In genomic region chr20:258963-259362, GRCh38 we compare ENCODE assay signal across 1 cellular context.
TF ChIP-seq lines count a peak whose summit lies in the region.

No MANE protein-coding gene starts in this region.

TF ChIP-seq in HepG2, 621 proteins besides CTCF, POLR2A, EP300 and RAD21 (continued from another document):
- TF ChIP-seq ZSCAN29 (CRISPR knock-in tag; conservative IDR thresholded peaks at IDR 0.05): 0 out of 2 replicates have a peak, but pooled peaks have one; percentile 43
- TF ChIP-seq ZBTB39 (CRISPR knock-in tag; IDR thresholded peaks at IDR 0.05): no peak
- no peak for TF ChIP-seq ZNF567 (CRISPR knock-in tag; IDR thresholded peaks at IDR 0.05; ENCODE audit: borderline replicate concordance)
- TF ChIP-seq REPIN1 (CRISPR knock-in tag; IDR thresholded peaks at IDR 0.05; ENCODE audit: borderline replicate concordance, low read depth): no peak
- TF ChIP-seq ARID5B (CRISPR knock-in tag; IDR thresholded peaks at IDR 0.05): peak; percentile 30; the same call in 1 of the 2 replicates
- no peak for TF ChIP-seq CENPBD1 (CRISPR knock-in tag; IDR thresholded peaks at IDR 0.05; ENCODE audit: borderline replicate concordance, low read depth)
- peak; percentile 47 for TF ChIP-seq SAP130 (CRISPR knock-in tag; IDR thresholded peaks at IDR 0.05; ENCODE audit: low read depth)
- no peak for TF ChIP-seq THAP9 (CRISPR knock-in tag; IDR thresholded peaks at IDR 0.05; ENCODE audit: borderline replicate concordance)
- TF ChIP-seq RFX3 (CRISPR knock-in tag; IDR thresholded peaks at IDR 0.05): no peak
- TF ChIP-seq ARHGAP35 (CRISPR knock-in tag; IDR thresholded peaks at IDR 0.05; ENCODE audit: borderline replicate concordance): no peak
- TF ChIP-seq ERF (CRISPR knock-in tag; IDR thresholded peaks at IDR 0.05): peak; percentile 40; the same call in 1 of the 2 replicates
- no peak for TF ChIP-seq ZNF75D (CRISPR knock-in tag; IDR thresholded peaks at IDR 0.05; ENCODE audit: borderline replicate concordance)
- TF ChIP-seq SUZ12 (IDR thresholded peaks at IDR 0.05; ENCODE audit: low read depth, low read length): no peak
- no peak for TF ChIP-seq ZNF17 (CRISPR knock-in tag; IDR thresholded peaks at IDR 0.05)
